In genomic region chr14:105468621-105469241, GRCh38 we compare ENCODE assay signal across 18 cellular contexts. TPM values are rescaled to one million over a fixed set of nuclear protein-coding genes. Genes with fewer than 3 reads are reported as not detected.
DNase-seq lines count a peak whose midpoint lies in the region; ATAC-seq and TF ChIP-seq lines count a peak whose summit lies in the region.
"Had no signal": no experiment of that assay in that cellular context is flagged by ENCODE, and none has a peak within 500 bp of the region (broad histone marks: within the 10 kb centered on the region; RNA-seq: fewer than 3 reads in every experiment).

No MANE protein-coding gene starts in this region.

- H3K27ac ChIP-seq in VCaP, result peak overlapping the region; percentile 43

- TF ChIP-seq CTCF in VCaP (conservative IDR thresholded peaks at IDR 0.05), result no peak

- peak; percentile 32 for DNase-seq in globus pallidus (ENCODE audit: low spot score)
- DNase-seq in medulla oblongata (ENCODE audit: extremely low spot score), result peak; percentile 52
- DNase-seq in ureter (ENCODE audit: low spot score), result peak; percentile 56
- DNase-seq: activated CD4-positive, alpha-beta T cell treated with anti-CD3 and anti-CD28 coated beads for 48 hours; activated CD8-positive, alpha-beta memory T cell treated with anti-CD3 and anti-CD28 coated beads, Interleukin-2, amount 50 U/mL, for 48 hours; activated naive CD4-positive, alpha-beta T cell treated with anti-CD3 and anti-CD28 coated beads, Interleukin-2, amount 50 U/mL, for 16 hours; body of pancreas; mesendoderm; NCI-H2029 treated with DMSO at 0.1 percent for 48 hours; NCI-H510A; nephron progenitor cell; retina; SHP77 treated with DMSO at 0.1 percent for 48 hours; stimulated activated CD4-positive, alpha-beta T cell treated with anti-CD3 and anti-CD28 coated beads, Interleukin-1b, Interleukin-23, amount 100 ng/mL, for 48 hours had no signal

- ATAC-seq in HG02981 (IDR thresholded peaks at IDR 0.05; ENCODE audit: unreplicated experiment) (no peak), HG03457 (IDR thresholded peaks at IDR 0.05; ENCODE audit: unreplicated experiment) (no peak), HG03571 (IDR thresholded peaks at IDR 0.05; ENCODE audit: unreplicated experiment) (no peak)
- ATAC-seq: body of pancreas had no signal

RNA-seq across cellular contexts. Expression of gene CRIP2, which starts 5.9 kb away (rescaled TPM):
- total RNA-seq in ureter, result 186 TPM

RNA-seq across cellular contexts. Expression of gene CRIP1, which starts 18.0 kb away (rescaled TPM):
- 127 TPM for total RNA-seq in ureter

RNA-seq across cellular contexts. Expression of gene TEDC1, which starts 22.3 kb away (rescaled TPM):
- 9.7 TPM for total RNA-seq in ureter

RNA-seq across cellular contexts. Expression of gene MTA1, which starts 49.1 kb away (rescaled TPM):
- 169 TPM for total RNA-seq in ureter

RNA-seq across cellular contexts. Expression of gene TMEM121, which starts 57.7 kb away (rescaled TPM):
- 1.1 TPM for total RNA-seq in ureter
